9 cellular contexts compared by ENCODE assay signal in the genomic region with DNA sequence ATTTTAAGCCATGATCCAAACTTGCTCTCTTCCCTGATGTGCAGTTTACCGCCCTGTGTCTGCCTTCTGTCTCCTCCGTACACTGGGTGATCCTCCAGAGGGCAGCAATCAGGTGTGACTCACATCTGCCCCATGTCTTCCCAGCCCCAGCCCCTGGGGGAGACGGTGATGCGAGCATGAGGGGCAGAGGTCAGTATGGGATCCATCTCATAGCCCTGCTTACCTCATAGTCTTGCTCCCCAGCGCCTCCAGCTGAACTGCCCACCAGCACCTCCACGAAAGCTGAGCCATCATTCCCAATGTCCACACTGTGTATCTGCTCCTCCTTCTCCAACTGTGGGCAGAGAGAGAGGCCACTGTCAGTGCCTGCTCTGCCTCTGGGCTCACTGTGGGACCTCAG. TPM values are rescaled to one million over a fixed set of nuclear protein-coding genes. Genes with fewer than 3 reads are reported as not detected.
DNase-seq lines count a peak whose midpoint lies in the region; ATAC-seq and TF ChIP-seq lines count a peak whose summit lies in the region.
"Had no signal": no experiment of that assay in that cellular context is flagged by ENCODE, and none has a peak within 500 bp of the region (broad histone marks: within the 10 kb centered on the region; RNA-seq: fewer than 3 reads in every experiment).

No MANE protein-coding gene starts in this region.

- H3K4me3 Mint-ChIP-seq in natural killer cell (no peak overlapping the region), type B pancreatic cell (no peak overlapping the region)

- H3K36me3 Mint-ChIP-seq in natural killer cell (no peaks in the 10 kb centered on the region), type B pancreatic cell (peaks cover 8% of the 10 kb centered on the region)

- peak overlapping the region; percentile 89 to 96 for H3K27ac Mint-ChIP-seq in natural killer cell
- H3K27ac Mint-ChIP-seq in type B pancreatic cell, result no peak overlapping the region

- no peak for ATAC-seq in natural killer cell
- ATAC-seq in activated CD4-positive, CD25-positive, alpha-beta regulatory T cell treated with anti-CD3 and anti-CD28 coated beads, Interleukin-2, amount 50 U/mL, for 24 hours, result no peak

- DNase-seq in EH (ENCODE audit: low read depth) (peak; percentile 32), MG63 (peak; percentile 45), amniotic epithelial cell (ENCODE audit: low read depth) (peak; percentile 32), natural killer cell (no peak), type B pancreatic cell (ENCODE audit: extremely low spot score, unreplicated experiment) (no peak), SHP77 (lab: John Stamatoyannopoulos, UW) (no peak), OCI-M2 (lab: John Stamatoyannopoulos, UW; ENCODE audit: unreplicated experiment) (no peak)
- DNase-seq: NCI-H446 treated with DMSO at 0.1 percent for 48 hours had no signal

- H3K27me3 Mint-ChIP-seq in natural killer cell (ENCODE audit: low read depth in 2 of 2) (no peaks in the 10 kb centered on the region), type B pancreatic cell (no peaks in the 10 kb centered on the region)

- no peaks in the 10 kb centered on the region for H3K9me3 ChIP-seq in MG63

- intact Hi-C loops in natural killer cell (cut with micrococcal nuclease), result no loop called here

- H3K4me1 Mint-ChIP-seq in natural killer cell, result peaks cover 50% of the 10 kb centered on the region in 2 donors
- H3K4me1 Mint-ChIP-seq in type B pancreatic cell (ENCODE audit: unreplicated experiment), result no peaks in the 10 kb centered on the region

- H3K27me3 ChIP-seq in MG63, result no peaks in the 10 kb centered on the region

- H3K4me3 ChIP-seq in MG63, result no peak overlapping the region

- TF ChIP-seq CTCF in natural killer cell (IDR thresholded peaks at IDR 0.05) (no peak), type B pancreatic cell (conservative IDR thresholded peaks at IDR 0.05) (no peak)

- H3K36me3 ChIP-seq in MG63, result peaks cover 55% of the 10 kb centered on the region

- H3K9me3 Mint-ChIP-seq in natural killer cell, result no peaks in the 10 kb centered on the region
- no peaks in the 10 kb centered on the region for H3K9me3 Mint-ChIP-seq in type B pancreatic cell

RNA-seq across cellular contexts. Expression of a gene that starts 14.6 kb away (rescaled TPM):
- 49.7 and 59.3 TPM in 2 replicates for total RNA-seq in MG63 (2014; rRNA removed; shearing (Covaris generic); ENCODE audit: low replicate concordance)
- total RNA-seq in natural killer cell, result 10 to 100 TPM; 33.2 to 43.9 (median 40.7) TPM
- total RNA-seq in type B pancreatic cell (ENCODE audit: low replicate concordance), result 33.0 and 63.7 TPM in 2 replicates

RNA-seq across cellular contexts. Expression of a gene that starts 14.9 kb away (rescaled TPM):
- 2.3 TPM in 1 of 2 replicates, not detected in the other for total RNA-seq in MG63 (2014; rRNA removed; shearing (Covaris generic); ENCODE audit: low replicate concordance)
- total RNA-seq in natural killer cell (1 to 10 TPM; 1.7 to 3.0 (median 2.4) TPM), type B pancreatic cell (ENCODE audit: low replicate concordance) (5.6 and 6.0 TPM in 2 replicates)

RNA-seq across cellular contexts. Expression of a gene that starts 27.7 kb away (rescaled TPM):
- not detected in 2 replicates for total RNA-seq in MG63 (2014; rRNA removed; shearing (Covaris generic); ENCODE audit: low replicate concordance)
- total RNA-seq in natural killer cell, result 1 to 10 TPM; 1.9 to 5.4 (median 3.9) TPM
- 1.8 and 2.6 TPM in 2 replicates for total RNA-seq in type B pancreatic cell (ENCODE audit: low replicate concordance)

RNA-seq across cellular contexts. Expression of a gene that starts 33.7 kb away (rescaled TPM):
- total RNA-seq in MG63 (2014; rRNA removed; shearing (Covaris generic); ENCODE audit: low replicate concordance), result 76.7 and 101 TPM in 2 replicates
- total RNA-seq in natural killer cell (10 to 100 TPM; 22.0 to 25.6 (median 24.6) TPM), type B pancreatic cell (ENCODE audit: low replicate concordance) (57.3 and 116 TPM in 2 replicates)

RNA-seq across cellular contexts. Expression of a gene that starts 35.2 kb away (rescaled TPM):
- total RNA-seq in MG63 (2014; rRNA removed; shearing (Covaris generic); ENCODE audit: low replicate concordance), result 13.3 and 16.9 TPM in 2 replicates
- total RNA-seq in natural killer cell, result 10 to 100 TPM; 28.5 to 43.7 (median 32.2) TPM
- total RNA-seq in type B pancreatic cell (ENCODE audit: low replicate concordance), result 37.1 and 41.5 TPM in 2 replicates

Comparison
In these comparisons a context has a peak if more than half of its experiments do, and no peak if none do; other contexts are left out.
1. DNase-seq: peak in EH (single experiment), MG63 (single experiment) and amniotic epithelial cell (single experiment); none in natural killer cell (single experiment), type B pancreatic cell (single experiment), SHP77 (0 of 2) and OCI-M2 (single experiment).